In genomic region chr19:51986309-51987291, GRCh38 we compare ENCODE assay signal across 1 cellular context.
TF ChIP-seq lines count a peak whose summit lies in the region.

TSS of gene ZNF350 (minus strand) at chr19:51986840. CDS start at chr19:51974360, 12,480 bp downstream.

TF ChIP-seq in A549, 52 proteins besides CTCF, POLR2A, EP300 and RAD21 (continued from another document):
- TF ChIP-seq KDM5A (IDR thresholded peaks at IDR 0.05) (no peak), FOSL2 (IDR thresholded peaks at IDR 0.05) (no peak), FOSL2 (CRISPR knock-in tag; IDR thresholded peaks at IDR 0.05) (no peak), PHF8 (IDR thresholded peaks at IDR 0.05; ENCODE audit: borderline replicate concordance, low read depth) (peak; percentile 65), MAZ (IDR thresholded peaks at IDR 0.05; ENCODE audit: borderline replicate concordance, low read depth, low read length) (no peak), EHF (CRISPR knock-in tag; IDR thresholded peaks at IDR 0.05) (0 out of 2 replicates have a peak, but pooled peaks have one; percentile 57), RFX5 (IDR thresholded peaks at IDR 0.05) (no peak), ELK1 (IDR thresholded peaks at IDR 0.05; ENCODE audit: low read depth, low read length) (no peak), HEYL (CRISPR knock-in tag; IDR thresholded peaks at IDR 0.05) (no peak), HES2 (IDR thresholded peaks at IDR 0.05) (no peak), BCL3 (IDR thresholded peaks at IDR 0.05) (0 out of 3 replicates have a peak, but pooled peaks have one; percentile 37), HOXB5 (CRISPR knock-in tag; IDR thresholded peaks at IDR 0.05) (peak; percentile 61; the same call in 1 of the 2 replicates), USF2 (IDR thresholded peaks at IDR 0.05) (no peak), SREBF2 (IDR thresholded peaks at IDR 0.05) (no peak), REST (IDR thresholded peaks at IDR 0.05) (no peak), RARB (CRISPR knock-in tag; IDR thresholded peaks at IDR 0.05) (no peak), NR3C1 (IDR thresholded peaks at IDR 0.05) (no peak), BHLHE40 (IDR thresholded peaks at IDR 0.05; ENCODE audit: low read depth, low read length) (no peak), GATA3 (IDR thresholded peaks at IDR 0.05; ENCODE audit: borderline replicate concordance) (peak; percentile 42; the same call in 1 of the 2 replicates), KDM1A (IDR thresholded peaks at IDR 0.05; ENCODE audit: low read depth) (no peak), HOXB13 (CRISPR knock-in tag; IDR thresholded peaks at IDR 0.05; ENCODE audit: low read depth) (peak; percentile 76; the same call in 1 of the 2 replicates), MYC (IDR thresholded peaks at IDR 0.05; ENCODE audit: borderline replicate concordance, low read length) (no peak), CBX8 (IDR thresholded peaks at IDR 0.05) (no peak), SMC3 (IDR thresholded peaks at IDR 0.05) (no peak), RNF2 (IDR thresholded peaks at IDR 0.05; ENCODE audit: borderline replicate concordance, low read depth) (no peak), NPAS2 (CRISPR knock-in tag; IDR thresholded peaks at IDR 0.05; ENCODE audit: borderline replicate concordance) (no peak), CBX2 (IDR thresholded peaks at IDR 0.05; ENCODE audit: borderline replicate concordance, low read depth) (no peak), ZNF302 (CRISPR knock-in tag; IDR thresholded peaks at IDR 0.05) (no peak), CHD2 (IDR thresholded peaks at IDR 0.05; ENCODE audit: low read length, partially characterized antibody) (no peak), HOXA7 (CRISPR knock-in tag; IDR thresholded peaks at IDR 0.05) (no peak), ESRRA (IDR thresholded peaks at IDR 0.05; ENCODE audit: borderline replicate concordance, low read length) (no peak)
